Comparison of ENCODE assay signal across 19 cellular contexts in the genomic region with DNA sequence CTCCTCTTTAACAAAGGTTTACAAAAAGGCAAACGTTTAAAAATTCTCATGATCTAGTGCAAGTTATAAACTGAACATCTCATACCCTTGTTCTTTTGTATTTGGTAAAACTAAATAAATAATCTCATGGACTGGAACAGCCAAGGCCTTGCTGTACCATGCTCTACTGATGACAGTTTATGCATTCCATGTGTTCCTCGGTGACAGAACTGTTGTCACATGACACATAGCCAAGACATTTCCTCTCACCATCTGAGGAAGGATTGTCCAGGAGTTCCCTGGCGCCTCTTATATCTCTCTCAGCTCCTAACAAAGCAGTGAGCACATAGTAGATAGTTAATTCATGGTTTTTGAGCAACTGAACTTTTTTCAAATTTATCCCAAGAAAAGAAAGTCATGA. TPM values are rescaled to one million over a fixed set of nuclear protein-coding genes. Genes with fewer than 3 reads are reported as not detected.
"Had no signal": no experiment of that assay in that cellular context is flagged by ENCODE, and none has a peak within 500 bp of the region (broad histone marks: within the 10 kb centered on the region; RNA-seq: fewer than 3 reads in every experiment).

No MANE protein-coding gene starts in this region.

- FAIRE-seq: bronchial epithelial cell, kidney had no signal

- H3K4me1 ChIP-seq: esophagus muscularis mucosa, gastrocnemius medialis, heart right ventricle, tibial nerve, vagina had no signal

- DNase-seq: activated CD4-positive, alpha-beta T cell treated with anti-CD3 and anti-CD28 coated beads, Interleukin-2, amount 50 U/mL, for 48 hours; activated CD4-positive, CD25-positive, alpha-beta regulatory T cell treated with anti-CD3 and anti-CD28 coated beads, Interleukin-2, amount 50 U/mL, for 72 hours; activated CD8-positive, alpha-beta memory T cell treated with anti-CD3 and anti-CD28 coated beads, Interleukin-2, amount 10 ng/mL, durations not matched to agents 7 days and 5 days; activated effector memory CD4-positive, alpha-beta T cell treated with anti-CD3 and anti-CD28 coated beads, Interleukin-2, amount 50 U/mL, for 16 hours; activated T-cell treated with anti-CD3 and anti-CD28 coated beads, Interleukin-2, amount 50 U/mL, for 4 hours; gastrocnemius medialis; heart right ventricle; kidney; naive thymus-derived CD4-positive, alpha-beta T cell; right cardiac atrium had no signal

- H3K36me3 ChIP-seq: esophagus muscularis mucosa, gastrocnemius medialis, heart right ventricle, tibial nerve, vagina had no signal

- H3K4me3 ChIP-seq: esophagus muscularis mucosa, gastrocnemius medialis, heart right ventricle, tibial nerve, vagina had no signal

- H3K27me3 ChIP-seq: esophagus muscularis mucosa, gastrocnemius medialis, heart right ventricle, tibial nerve, vagina had no signal

- ATAC-seq: activated CD8-positive, alpha-beta memory T cell treated with anti-CD3 and anti-CD28 coated beads, Interleukin-2, amount 10 ng/mL, durations not matched to agents 7 days and 5 days; activated naive CD4-positive, alpha-beta T cell treated with anti-CD3 and anti-CD28 coated beads, Interleukin-2, amount 50 U/mL, for 72 hours; activated T-cell treated with anti-CD3 and anti-CD28 coated beads, Interleukin-2, amount 50 U/mL, for 4 hours; gastrocnemius medialis; heart right ventricle; naive thymus-derived CD4-positive, alpha-beta T cell; right cardiac atrium; stimulated activated memory B cell treated with anti-CD40 and anti-IgM and Interleukin-4, amounts not matched to agents 10 μg/mL and 1 μg/mL and 100 μg/mL, for 72 hours had no signal

- H3K9me3 ChIP-seq: esophagus muscularis mucosa, gastrocnemius medialis, heart right ventricle, tibial nerve, vagina had no signal

- H3K27ac ChIP-seq: esophagus muscularis mucosa, gastrocnemius medialis, heart right ventricle, tibial nerve, vagina had no signal

RNA-seq across cellular contexts. Expression of a gene that starts 12.6 kb away (rescaled TPM):
- total RNA-seq: activated CD8-positive, alpha-beta memory T cell treated with anti-CD3 and anti-CD28 coated beads, Interleukin-2, amount 10 ng/mL, durations not matched to agents 7 days and 5 days; activated T-cell treated with anti-CD3 and anti-CD28 coated beads, Interleukin-2, amount 50 U/mL, for 4 hours; bronchial epithelial cell; esophagus muscularis mucosa; gastrocnemius medialis; heart right ventricle; kidney; lower leg skin; mesothelial cell of epicardium; naive thymus-derived CD4-positive, alpha-beta T cell; posterior vena cava; right cardiac atrium; tibial nerve; vagina had no signal
